Comparison of ENCODE assay signal across 32 cellular contexts in genomic region chr16:58472827-58473226, GRCh38.
"Had no signal": no experiment of that assay in that cellular context is flagged by ENCODE, and none has a peak within 500 bp of the region (broad histone marks: within the 10 kb centered on the region; RNA-seq: fewer than 3 reads in every experiment).

No MANE protein-coding gene starts in this region.

- H3K36me3 ChIP-seq: esophagus muscularis mucosa, neutrophil, suprapubic skin, tibial nerve had no signal

- H3K27ac ChIP-seq: esophagus muscularis mucosa, foreskin keratinocyte, neutrophil, skin epidermis, suprapubic skin, tibial nerve, VCaP had no signal

- H3K4me3 Mint-ChIP-seq: activated CD4-positive, alpha-beta memory T cell treated with anti-CD3 and anti-CD28 coated beads for 36 hours; activated CD4-positive, alpha-beta T cell treated with anti-CD3 and anti-CD28 coated beads, Interleukin-2, amount 10 ng/mL, durations not matched to agents 24 days and 14 days; activated T-helper 1 cell treated with anti-CD3 and anti-CD28 coated beads, Interleukin-12 subunit alpha, Interleukin-12 subunit beta, Interleukin-2, Interleukin-4 antibody, amounts not matched to agents 30 ng/mL and 10 ng/mL and 1 ng/mL, durations not matched to agents 14 hours and 24 hours and 36 hours; central memory CD8-positive, alpha-beta T cell; nephron; stimulated activated memory B cell treated with anti-CD40 and anti-IgM and Interleukin-4, amounts not matched to agents 10 μg/mL and 1 μg/mL and 100 μg/mL, for 72 hours; T-helper 1 cell treated with Interleukin-12 subunit alpha and Interleukin-12 subunit beta and Interleukin-4 antibody, amounts not matched to agents 30 μg/mL and 1 μg/mL, for 36 hours had no signal

- H3K4me2 ChIP-seq: SK-N-SH had no signal

- H3K9ac ChIP-seq: SK-N-SH had no signal

- FAIRE-seq: TTC549, urothelium cell line had no signal

- H3K9me3 Mint-ChIP-seq: activated CD4-positive, alpha-beta memory T cell treated with anti-CD3 and anti-CD28 coated beads for 36 hours; activated CD4-positive, alpha-beta T cell treated with anti-CD3 and anti-CD28 coated beads, Interleukin-2, amount 10 ng/mL, durations not matched to agents 24 days and 14 days; activated T-helper 1 cell treated with anti-CD3 and anti-CD28 coated beads, Interleukin-12 subunit alpha, Interleukin-12 subunit beta, Interleukin-2, Interleukin-4 antibody, amounts not matched to agents 30 ng/mL and 10 ng/mL and 1 ng/mL, durations not matched to agents 14 hours and 24 hours and 36 hours; central memory CD8-positive, alpha-beta T cell; nephron; stimulated activated memory B cell treated with anti-CD40 and anti-IgM and Interleukin-4, amounts not matched to agents 10 μg/mL and 1 μg/mL and 100 μg/mL, for 72 hours; T-helper 1 cell treated with Interleukin-12 subunit alpha and Interleukin-12 subunit beta and Interleukin-4 antibody, amounts not matched to agents 30 μg/mL and 1 μg/mL, for 36 hours had no signal

- H3K27ac Mint-ChIP-seq: activated CD4-positive, alpha-beta memory T cell treated with anti-CD3 and anti-CD28 coated beads for 36 hours; activated CD4-positive, alpha-beta T cell treated with anti-CD3 and anti-CD28 coated beads, Interleukin-2, amount 10 ng/mL, durations not matched to agents 24 days and 14 days; activated T-helper 1 cell treated with anti-CD3 and anti-CD28 coated beads, Interleukin-12 subunit alpha, Interleukin-12 subunit beta, Interleukin-2, Interleukin-4 antibody, amounts not matched to agents 30 ng/mL and 10 ng/mL and 1 ng/mL, durations not matched to agents 14 hours and 24 hours and 36 hours; nephron; stimulated activated memory B cell treated with anti-CD40 and anti-IgM and Interleukin-4, amounts not matched to agents 10 μg/mL and 1 μg/mL and 100 μg/mL, for 72 hours; T-helper 1 cell treated with Interleukin-12 subunit alpha and Interleukin-12 subunit beta and Interleukin-4 antibody, amounts not matched to agents 30 μg/mL and 1 μg/mL, for 36 hours had no signal

- H3K9me3 ChIP-seq: esophagus muscularis mucosa, neutrophil, SK-N-SH, suprapubic skin, tibial nerve had no signal

- ATAC-seq: foreskin keratinocyte; sciatic nerve; stimulated activated memory B cell treated with anti-CD40 and anti-IgM and Interleukin-4, amounts not matched to agents 10 μg/mL and 1 μg/mL and 100 μg/mL, for 72 hours had no signal

- DNase-seq: activated CD4-positive, alpha-beta memory T cell treated with anti-CD3 and anti-CD28 coated beads for 36 hours; activated CD4-positive, alpha-beta T cell treated with anti-CD3 and anti-CD28 coated beads, Interleukin-2, amount 10 ng/mL, durations not matched to agents 24 days and 14 days; activated CD8-positive, alpha-beta memory T cell treated with anti-CD3 and anti-CD28 coated beads, Interleukin-2, amount 50 U/mL, for 4 hours; activated effector memory CD4-positive, alpha-beta T cell treated with anti-CD3 and anti-CD28 coated beads, Interleukin-2, amount 50 U/mL, for 16 hours; activated naive CD4-positive, alpha-beta T cell treated with anti-CD3 and anti-CD28 coated beads, Interleukin-2, amount 50 U/mL, for 16 hours; activated T-cell treated with anti-CD3 and anti-CD28 coated beads, Interleukin-2, amount 50 U/mL, for 1 hour; amygdala; dermis blood vessel endothelial cell; effector CD4-positive, alpha-beta T cell; foreskin keratinocyte; islet precursor cell; mesendoderm; SK-N-SH; stimulated activated CD4-positive, alpha-beta T cell treated with anti-CD3 and anti-CD28 coated beads, Interleukin-1b, Interleukin-23, amount 100 ng/mL, for 48 hours; stimulated activated CD4-positive, alpha-beta T cell treated with anti-CD3 and anti-CD28 coated beads, Interleukin-4, amount 100 ng/mL, for 4 hours; stimulated activated CD8-positive, alpha-beta memory T cell treated with anti-CD3 and anti-CD28 coated beads, Interleukin-4, amount 100 ng/mL, for 48 hours; SW 1271; T-helper 9 cell had no signal

- H3K36me3 Mint-ChIP-seq: activated CD4-positive, alpha-beta memory T cell treated with anti-CD3 and anti-CD28 coated beads for 36 hours; stimulated activated memory B cell treated with anti-CD40 and anti-IgM and Interleukin-4, amounts not matched to agents 10 μg/mL and 1 μg/mL and 100 μg/mL, for 72 hours had no signal

- H3K4me1 ChIP-seq: foreskin keratinocyte, suprapubic skin, tibial nerve had no signal

- H3K4me3 ChIP-seq: esophagus muscularis mucosa, skin epidermis, suprapubic skin, tibial nerve had no signal

- H3K4me1 Mint-ChIP-seq: activated CD4-positive, alpha-beta T cell treated with anti-CD3 and anti-CD28 coated beads, Interleukin-2, amount 10 ng/mL, durations not matched to agents 24 days and 14 days; central memory CD8-positive, alpha-beta T cell; nephron; stimulated activated memory B cell treated with anti-CD40 and anti-IgM and Interleukin-4, amounts not matched to agents 10 μg/mL and 1 μg/mL and 100 μg/mL, for 72 hours had no signal
